In genomic region chr3:8847317-8847716, GRCh38 we compare ENCODE assay signal across 1 cellular context.
TF ChIP-seq lines count a peak whose summit lies in the region.

No MANE protein-coding gene starts in this region.

TF ChIP-seq in H1, 55 proteins besides CTCF, POLR2A, EP300 and RAD21:
- TF ChIP-seq ATF3 (IDR thresholded peaks at IDR 0.05; ENCODE audit: insufficient read depth, low read depth, low read length) (no peak), YY1 (IDR thresholded peaks at IDR 0.05; ENCODE audit: low read depth, low read length) (peak; percentile 66)
